24 cellular contexts compared by ENCODE assay signal in the genomic region with DNA sequence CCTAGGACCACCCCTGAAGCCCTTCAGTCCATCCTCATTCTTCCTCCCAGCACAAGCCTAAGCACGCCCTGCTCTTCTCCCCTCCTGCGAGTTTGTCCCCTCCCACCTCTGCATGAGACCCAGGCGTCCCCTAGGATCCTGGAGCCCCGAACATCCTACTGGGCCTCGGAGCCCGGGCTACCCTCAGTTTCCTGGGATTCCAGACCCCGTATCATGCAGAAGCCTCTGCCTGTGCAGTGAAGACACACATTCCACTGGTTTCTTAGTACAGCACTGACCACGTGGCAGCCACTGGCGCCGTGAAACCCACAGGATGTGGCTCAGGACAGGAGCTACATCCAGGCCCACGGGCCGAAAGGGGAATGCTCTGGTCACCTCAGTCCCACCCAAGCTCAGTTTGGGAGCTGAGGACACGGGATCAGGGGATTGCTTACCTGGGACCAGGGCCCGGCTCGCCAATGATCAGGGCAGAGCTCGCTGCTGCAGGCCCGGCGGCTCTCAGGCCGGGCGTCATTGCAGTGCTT.
"Had no signal": no experiment of that assay in that cellular context is flagged by ENCODE, and none has a peak within 500 bp of the region (broad histone marks: within the 10 kb centered on the region; RNA-seq: fewer than 3 reads in every experiment).

No MANE protein-coding gene starts in this region.

- H3K9me3 ChIP-seq: adrenal gland, prostate gland, thyroid gland had no signal

- H3K9me3 Mint-ChIP-seq: effector memory CD8-positive, alpha-beta T cell had no signal

- H3K4me1 Mint-ChIP-seq: activated CD4-positive, alpha-beta T cell treated with anti-CD3 and anti-CD28 coated beads, Interleukin-2, amount 10 ng/mL, durations not matched to agents 7 days and 5 days; naive B cell had no signal

- H3K4me3 ChIP-seq: adrenal gland, ascending aorta, dorsolateral prefrontal cortex, esophagus muscularis mucosa, mucosa of descending colon, prostate gland, thyroid gland had no signal

- H3K27ac Mint-ChIP-seq: activated CD4-positive, alpha-beta T cell treated with anti-CD3 and anti-CD28 coated beads, Interleukin-2, amount 10 ng/mL, durations not matched to agents 7 days and 5 days; activated T-helper 1 cell treated with anti-CD3 and anti-CD28 coated beads, Interleukin-12 subunit alpha, Interleukin-12 subunit beta, Interleukin-2, Interleukin-4 antibody, amounts not matched to agents 30 ng/mL and 10 ng/mL and 1 ng/mL, durations not matched to agents 14 hours and 24 hours and 36 hours; effector memory CD8-positive, alpha-beta T cell; naive B cell; stimulated activated naive CD8-positive, alpha-beta T cell treated with anti-CD3 and anti-CD28 coated beads, Interleukin-15, Interleukin-2, amounts not matched to agents 100 ng/mL and 50 ng/mL, for 24 hours; T-helper 2 cell treated with Interferon-gamma antibody and Interleukin-4, amounts not matched to agents 5 μg/mL and 100 μg/mL, for 36 hours had no signal

- H3K27ac ChIP-seq: adrenal gland, ascending aorta, brain microvascular endothelial cell, dorsolateral prefrontal cortex, esophagus muscularis mucosa, prostate gland, thyroid gland, VCaP had no signal

- H3K36me3 Mint-ChIP-seq: activated naive CD4-positive, alpha-beta T cell treated with anti-CD3 and anti-CD28 coated beads, Interleukin-2, amount 50 U/mL, for 72 hours had no signal

- H3K27me3 ChIP-seq: adrenal gland, ascending aorta, brain microvascular endothelial cell, dorsolateral prefrontal cortex, esophagus muscularis mucosa, thyroid gland had no signal

- DNase-seq: activated CD4-positive, alpha-beta T cell treated with anti-CD3 and anti-CD28 coated beads, Interleukin-2, amount 10 ng/mL, durations not matched to agents 7 days and 5 days; activated CD4-positive, CD25-positive, alpha-beta regulatory T cell treated with anti-CD3 and anti-CD28 coated beads, Interleukin-2, amount 50 U/mL, for 72 hours; brain microvascular endothelial cell; central memory CD4-positive, alpha-beta T cell; effector memory CD8-positive, alpha-beta T cell; hippocampal formation; mesenchymal stem cell; mucosa of descending colon; naive B cell; occipital lobe; stimulated activated CD4-positive, alpha-beta T cell treated with anti-CD3 and anti-CD28 coated beads, Interleukin-4, amount 100 ng/mL, for 24 hours; substantia nigra; thyroid gland had no signal

- ATAC-seq: activated naive CD4-positive, alpha-beta T cell treated with anti-CD3 and anti-CD28 coated beads, Interleukin-2, amount 50 U/mL, for 72 hours; effector memory CD8-positive, alpha-beta T cell; mucosa of descending colon; SK-N-SH treated with all-trans-retinoic acid at 6 μM for 48 hours had no signal

- H3K36me3 ChIP-seq: prostate gland, thyroid gland had no signal

- H3K27me3 Mint-ChIP-seq: activated CD4-positive, alpha-beta T cell treated with anti-CD3 and anti-CD28 coated beads, Interleukin-2, amount 10 ng/mL, durations not matched to agents 7 days and 5 days; naive B cell; stimulated activated naive CD8-positive, alpha-beta T cell treated with anti-CD3 and anti-CD28 coated beads, Interleukin-15, Interleukin-2, amounts not matched to agents 100 ng/mL and 50 ng/mL, for 24 hours had no signal

- H3K4me1 ChIP-seq: adrenal gland, ascending aorta, esophagus muscularis mucosa, prostate gland, thyroid gland had no signal

- H3K4me3 Mint-ChIP-seq: activated CD4-positive, alpha-beta T cell treated with anti-CD3 and anti-CD28 coated beads, Interleukin-2, amount 10 ng/mL, durations not matched to agents 7 days and 5 days; activated T-helper 1 cell treated with anti-CD3 and anti-CD28 coated beads, Interleukin-12 subunit alpha, Interleukin-12 subunit beta, Interleukin-2, Interleukin-4 antibody, amounts not matched to agents 30 ng/mL and 10 ng/mL and 1 ng/mL, durations not matched to agents 14 hours and 24 hours and 36 hours; effector memory CD8-positive, alpha-beta T cell; stimulated activated naive CD8-positive, alpha-beta T cell treated with anti-CD3 and anti-CD28 coated beads, Interleukin-15, Interleukin-2, amounts not matched to agents 100 ng/mL and 50 ng/mL, for 24 hours; T-helper 2 cell treated with Interferon-gamma antibody and Interleukin-4, amounts not matched to agents 5 μg/mL and 100 μg/mL, for 36 hours had no signal
